8 cellular contexts compared by ENCODE assay signal in the genomic region with DNA sequence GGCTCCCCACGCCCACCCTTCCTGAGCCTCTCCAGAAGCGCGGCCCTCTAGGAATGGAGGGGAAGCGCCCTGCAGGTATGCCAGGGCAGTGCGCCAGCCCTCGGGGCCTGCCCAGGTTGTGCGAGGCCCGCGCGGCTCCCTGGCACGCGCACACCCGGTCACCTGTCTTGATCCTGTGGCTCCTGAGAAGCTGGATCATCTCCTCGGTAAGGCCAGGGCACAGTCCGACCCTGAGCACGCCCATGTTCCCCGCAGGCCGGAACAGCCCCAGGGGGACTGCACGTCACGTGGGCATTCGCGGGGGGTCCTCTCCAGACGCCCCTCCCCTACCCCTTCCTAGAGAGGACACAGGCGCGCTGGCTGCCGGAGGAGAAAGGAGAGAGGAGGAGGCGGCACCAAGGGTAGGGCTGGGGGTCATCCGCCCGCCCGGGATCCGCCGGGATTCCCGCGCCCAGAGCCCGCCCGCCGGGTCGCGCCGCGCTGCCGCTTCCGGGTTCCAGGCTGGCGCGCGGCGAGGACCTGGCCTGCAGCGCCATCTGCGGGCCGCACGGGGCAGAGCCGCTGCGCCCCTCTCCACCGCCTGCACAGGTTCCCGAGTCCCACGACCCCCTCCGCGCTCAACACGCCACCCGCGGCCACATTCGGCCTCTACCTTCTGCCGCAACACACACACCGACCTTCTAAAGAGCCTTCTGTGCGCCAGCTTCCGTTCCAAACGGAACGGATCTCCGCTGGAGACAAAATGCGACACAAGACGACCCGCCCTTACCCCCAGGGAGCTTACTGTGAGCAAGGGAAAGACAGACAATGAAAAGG. TPM values are rescaled to one million over a fixed set of nuclear protein-coding genes. Genes with fewer than 3 reads are reported as not detected.
A peak's percentile ranks its signal among the peaks of the same experiment; 100 is the strongest.
DNase-seq lines count a peak whose midpoint lies in the region; ATAC-seq, FAIRE-seq and TF ChIP-seq lines count a peak whose summit lies in the region.

TSS of gene RAD51D (minus strand) at position 491 of the 816 bp plus-strand sequence. CDS start at position 244, 247 bp downstream.

- H3K27me3 ChIP-seq in ACC112 (ENCODE audit: insufficient read depth, low read length): no peaks in the 10 kb centered on the region

- H3K9me3 ChIP-seq in kidney (ENCODE audit: control insufficient read depth in 1 of 2, low read length in 2 of 2): no peaks in the 10 kb centered on the region

- peaks cover 16% of the 10 kb centered on the region for H3K79me2 ChIP-seq in ACC112 (ENCODE audit: control insufficient read depth, insufficient read depth, low read length, unreplicated experiment)

- H3K27ac ChIP-seq in ACC112 (ENCODE audit: low read depth, low read length): no peak within 1 kb of the TSS; the same call in 1 of the 2 replicates
- H3K27ac ChIP-seq in kidney (ENCODE audit: low read depth in 2 of 2, low read length in 2 of 2): peak within 1 kb of the TSS; percentile 53 to 78

- ATAC-seq in GM18907 (IDR thresholded peaks at IDR 0.05; ENCODE audit: unreplicated experiment) (peak; percentile 80), HG03175 (IDR thresholded peaks at IDR 0.05; ENCODE audit: unreplicated experiment) (peak; percentile 87)

- peak within 1 kb of the TSS; percentile 80 to 93 for H3K9ac ChIP-seq in kidney (ENCODE audit: low read length in 2 of 2)

- H3K4me3 ChIP-seq in ACC112 (ENCODE audit: low read depth, low read length) (peak within 1 kb of the TSS; percentile 91), kidney (ENCODE audit: low read length in 2 of 2) (peak within 1 kb of the TSS; percentile 80 to 83)

- H3K4me1 ChIP-seq in ACC112 (ENCODE audit: control insufficient read depth, insufficient read depth, low read length, unreplicated experiment): peaks cover 11% of the 10 kb centered on the region
- peaks cover 0 to 13% of the 10 kb centered on the region in 2 donors for H3K4me1 ChIP-seq in kidney (ENCODE audit: control insufficient read depth in 1 of 2, insufficient read depth in 1 of 2, low read depth in 1 of 2, low read length in 2 of 2)

- peak; percentile 97 for TF ChIP-seq CTCF in kidney (IDR thresholded peaks at IDR 0.05; ENCODE audit: borderline replicate concordance, extremely low read depth, insufficient read depth)

- H3K36me3 ChIP-seq in ACC112 (ENCODE audit: insufficient read depth, low read length) (peaks cover 13% of the 10 kb centered on the region; the same call in 1 of the 2 replicates), kidney (ENCODE audit: control insufficient read depth in 1 of 2, insufficient read depth in 2 of 2, low read length in 2 of 2) (no peaks in the 10 kb centered on the region)

- DNase-seq in NCI-H345 (lab: John Stamatoyannopoulos, UW) (peak; percentile 82), cerebellum (ENCODE audit: low spot score) (peak; percentile 87), kidney (peak; percentile 90)
- DNase-seq in activated CD4-positive, CD25-positive, alpha-beta regulatory T cell treated with anti-CD3 and anti-CD28 coated beads, Interleukin-2, amount 50 U/mL, for 72 hours: peak; percentile 85
- peak; percentile 85 for DNase-seq in stimulated activated CD4-positive, alpha-beta T cell treated with anti-CD3 and anti-CD28 coated beads, Interleukin-15, amount 100 ng/mL, for 24 hours

- FAIRE-seq in kidney (lab: Jason Lieb, UNC): no peak

- intact Hi-C loops in kidney (cut with DNase I): loop anchor here (10.0 kb wide), 2 partner anchors 125 to 695 kb away; no protein-coding TSS in a partner anchor

- peak within 1 kb of the TSS; percentile 97 for H2AFZ ChIP-seq in ACC112 (ENCODE audit: low read length, unreplicated experiment)

RNA-seq across cellular contexts. Expression of gene RAD51D, which starts in this region (rescaled TPM):
- total RNA-seq in cerebellum (5.0 TPM), kidney (13.8 TPM)
- polyA plus RNA-seq in kidney (ENCODE audit: insufficient read depth, low read depth, low replicate concordance): 7.8 TPM
